In the genomic region with DNA sequence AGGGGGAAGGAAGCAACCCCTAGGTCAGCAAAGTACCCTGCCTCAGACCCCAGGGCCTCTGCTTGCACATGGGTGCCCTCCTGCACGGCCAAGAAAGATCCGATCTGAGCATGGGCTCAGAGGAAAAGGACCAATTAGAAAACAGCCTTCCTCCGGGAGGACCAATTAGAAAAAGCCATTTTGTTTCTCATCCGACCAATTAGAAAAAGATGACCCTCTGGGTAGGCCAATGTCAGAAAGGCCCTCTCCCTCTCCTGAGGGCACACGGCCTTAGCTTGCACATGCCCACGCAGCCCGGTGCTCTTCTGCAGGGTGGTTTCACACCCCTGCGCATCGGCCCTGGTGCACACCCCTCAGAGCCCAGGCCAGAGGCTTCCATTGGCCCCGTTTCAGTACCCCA, we compare ENCODE assay signal across 11 cellular contexts. TPM values are rescaled to one million over a fixed set of nuclear protein-coding genes. Genes with fewer than 3 reads are reported as not detected.
DNase-seq lines count a peak whose midpoint lies in the region; ATAC-seq and TF ChIP-seq lines count a peak whose summit lies in the region.
"Had no signal": no experiment of that assay in that cellular context is flagged by ENCODE, and none has a peak within 500 bp of the region (broad histone marks: within the 10 kb centered on the region; RNA-seq: fewer than 3 reads in every experiment).

No MANE protein-coding gene starts in this region.

- H3K27ac Mint-ChIP-seq in activated CD8-positive, alpha-beta T cell treated with anti-CD3 and anti-CD28 coated beads for 36 hours: peak overlapping the region; percentile 63
- H3K27ac Mint-ChIP-seq in activated CD8-positive, alpha-beta T cell treated with anti-CD3 and anti-CD28 coated beads, Interleukin-2, amount 10 ng/mL, durations not matched to agents 7 days and 5 days: no peak overlapping the region
- H3K27ac Mint-ChIP-seq in effector memory CD8-positive, alpha-beta T cell: peak overlapping the region; percentile 83 to 94
- H3K27ac Mint-ChIP-seq: endodermal cell had no signal

- peaks cover 45% of the 10 kb centered on the region for H3K36me3 Mint-ChIP-seq in activated CD8-positive, alpha-beta T cell treated with anti-CD3 and anti-CD28 coated beads for 36 hours (ENCODE audit: low read depth)
- H3K36me3 Mint-ChIP-seq in activated CD8-positive, alpha-beta T cell treated with anti-CD3 and anti-CD28 coated beads, Interleukin-2, amount 10 ng/mL, durations not matched to agents 7 days and 5 days (ENCODE audit: low read depth): peaks cover 51% of the 10 kb centered on the region
- peaks cover 57% of the 10 kb centered on the region for H3K36me3 Mint-ChIP-seq in effector memory CD8-positive, alpha-beta T cell (ENCODE audit: insufficient read depth)

- no peaks in the 10 kb centered on the region for H3K9me3 Mint-ChIP-seq in activated CD8-positive, alpha-beta T cell treated with anti-CD3 and anti-CD28 coated beads for 36 hours
- H3K9me3 Mint-ChIP-seq in activated CD8-positive, alpha-beta T cell treated with anti-CD3 and anti-CD28 coated beads, Interleukin-2, amount 10 ng/mL, durations not matched to agents 7 days and 5 days (ENCODE audit: insufficient read depth): no peaks in the 10 kb centered on the region
- H3K9me3 Mint-ChIP-seq in effector memory CD8-positive, alpha-beta T cell: no peaks in the 10 kb centered on the region
- H3K9me3 Mint-ChIP-seq: endodermal cell; T-helper 1 cell treated with Interleukin-12 subunit alpha and Interleukin-12 subunit beta and Interleukin-4 antibody, amounts not matched to agents 30 μg/mL and 1 μg/mL, for 36 hours had no signal

- no peaks in the 10 kb centered on the region for H3K9me3 ChIP-seq in SJCRH30 (replicated peaks)

- H3K4me1 ChIP-seq in SJCRH30: peaks cover 19% of the 10 kb centered on the region

- intact Hi-C loops in activated CD8-positive, alpha-beta T cell treated with anti-CD3 and anti-CD28 coated beads for 36 hours (cut with micrococcal nuclease): no loop called here

- no peak for TF ChIP-seq CTCF in activated CD8-positive, alpha-beta T cell treated with anti-CD3 and anti-CD28 coated beads for 36 hours (IDR thresholded peaks at IDR 0.05)

- H3K27ac ChIP-seq in SJCRH30: peak overlapping the region; percentile 65
- H3K27ac ChIP-seq: PC-9 had no signal

- no peak for DNase-seq in activated CD8-positive, alpha-beta T cell treated with anti-CD3 and anti-CD28 coated beads for 36 hours
- no peak for DNase-seq in activated CD8-positive, alpha-beta T cell treated with anti-CD3 and anti-CD28 coated beads, Interleukin-2, amount 10 ng/mL, durations not matched to agents 7 days and 5 days
- DNase-seq in SJCRH30 (peak; percentile 54 to 70), superior temporal gyrus (ENCODE audit: extremely low spot score) (peak; percentile 70), NCI-H1048 (lab: John Stamatoyannopoulos, UW) (no peak), NCI-H2171 (lab: John Stamatoyannopoulos, UW) (no peak)
- no peak for DNase-seq in effector memory CD8-positive, alpha-beta T cell
- DNase-seq: endodermal cell had no signal

- POLR2A ChIA-PET in activated CD8-positive, alpha-beta T cell treated with anti-CD3 and anti-CD28 coated beads for 36 hours (lab: Charles Lee): interaction anchor here (1.0 to 15.9 kb wide), 2 partner anchors 10 to 16 kb away, joined by 3 to 390 read pairs; partner anchors contain the start of gene MLLT6
- POLR2A ChIA-PET in activated CD8-positive, alpha-beta T cell treated with anti-CD3 and anti-CD28 coated beads, Interleukin-2, amount 10 ng/mL, durations not matched to agents 7 days and 5 days (lab: Charles Lee): interaction anchor here (2.4 kb wide), 1 partner anchor 20 kb away, joined by 9 read pairs; the partner anchor contains the start of gene MLLT6

- CTCF ChIA-PET in activated CD8-positive, alpha-beta T cell treated with anti-CD3 and anti-CD28 coated beads for 36 hours (lab: Charles Lee): interaction anchor here (2.3 kb wide), 1 partner anchor 10 kb away, joined by 13 read pairs; no protein-coding TSS in a partner anchor
- CTCF ChIA-PET in activated CD8-positive, alpha-beta T cell treated with anti-CD3 and anti-CD28 coated beads, Interleukin-2, amount 10 ng/mL, durations not matched to agents 7 days and 5 days (lab: Charles Lee): interaction anchor here (1.0 kb wide), 1 partner anchor 9 kb away, joined by 3 read pairs; no protein-coding TSS in a partner anchor

- H3K4me1 Mint-ChIP-seq in activated CD8-positive, alpha-beta T cell treated with anti-CD3 and anti-CD28 coated beads for 36 hours (ENCODE audit: low read depth): peaks cover 60% of the 10 kb centered on the region
- peaks cover 44% of the 10 kb centered on the region for H3K4me1 Mint-ChIP-seq in activated CD8-positive, alpha-beta T cell treated with anti-CD3 and anti-CD28 coated beads, Interleukin-2, amount 10 ng/mL, durations not matched to agents 7 days and 5 days (ENCODE audit: low read depth)
- H3K4me1 Mint-ChIP-seq in effector memory CD8-positive, alpha-beta T cell (ENCODE audit: low read depth in 2 of 2): peaks cover 58 to 60% of the 10 kb centered on the region in 2 donors
- H3K4me1 Mint-ChIP-seq: endodermal cell had no signal

- 0 out of 2 replicates have a peak overlapping the region, but pooled peaks have one; percentile 10 for H3K4me3 ChIP-seq in SJCRH30
- H3K4me3 ChIP-seq: PC-9 had no signal

- ATAC-seq in activated CD8-positive, alpha-beta T cell treated with anti-CD3 and anti-CD28 coated beads for 36 hours: no peak
- no peak for ATAC-seq in activated CD8-positive, alpha-beta T cell treated with anti-CD3 and anti-CD28 coated beads, Interleukin-2, amount 10 ng/mL, durations not matched to agents 7 days and 5 days
- ATAC-seq in effector memory CD8-positive, alpha-beta T cell (replicated peaks): no peak
- no peak for ATAC-seq in HG03097 (IDR thresholded peaks at IDR 0.05; ENCODE audit: low FRiP score, unreplicated experiment)

- no peaks in the 10 kb centered on the region for H3K27me3 ChIP-seq in SJCRH30

- peaks cover 6% of the 10 kb centered on the region; the same call in 1 of the 2 replicates for H3K36me3 ChIP-seq in SJCRH30

- no peaks in the 10 kb centered on the region for H3K27me3 Mint-ChIP-seq in activated CD8-positive, alpha-beta T cell treated with anti-CD3 and anti-CD28 coated beads for 36 hours
- H3K27me3 Mint-ChIP-seq in activated CD8-positive, alpha-beta T cell treated with anti-CD3 and anti-CD28 coated beads, Interleukin-2, amount 10 ng/mL, durations not matched to agents 7 days and 5 days (ENCODE audit: low read depth): no peaks in the 10 kb centered on the region
- no peaks in the 10 kb centered on the region for H3K27me3 Mint-ChIP-seq in effector memory CD8-positive, alpha-beta T cell

- no peak overlapping the region for H3K4me3 Mint-ChIP-seq in activated CD8-positive, alpha-beta T cell treated with anti-CD3 and anti-CD28 coated beads for 36 hours
- no peak overlapping the region for H3K4me3 Mint-ChIP-seq in activated CD8-positive, alpha-beta T cell treated with anti-CD3 and anti-CD28 coated beads, Interleukin-2, amount 10 ng/mL, durations not matched to agents 7 days and 5 days
- peak overlapping the region; percentile 52 to 70 for H3K4me3 Mint-ChIP-seq in effector memory CD8-positive, alpha-beta T cell
- H3K4me3 Mint-ChIP-seq: endodermal cell; T-helper 1 cell treated with Interleukin-12 subunit alpha and Interleukin-12 subunit beta and Interleukin-4 antibody, amounts not matched to agents 30 μg/mL and 1 μg/mL, for 36 hours had no signal

RNA-seq across cellular contexts. Expression of gene CISD3, which starts 5.1 kb away (rescaled TPM):
- 10 to 100 TPM; 43.2 to 44.2 TPM for total RNA-seq in activated CD8-positive, alpha-beta T cell treated with anti-CD3 and anti-CD28 coated beads for 36 hours
- 10 to 100 TPM; 48.2 to 56.1 TPM for total RNA-seq in activated CD8-positive, alpha-beta T cell treated with anti-CD3 and anti-CD28 coated beads, Interleukin-2, amount 10 ng/mL, durations not matched to agents 7 days and 5 days
- total RNA-seq in SJCRH30 (2014; rRNA removed; shearing (Covaris generic)): 11.6 and 14.5 TPM in 2 replicates

RNA-seq across cellular contexts. Expression of gene MLLT6, which starts 20.0 kb away (rescaled TPM):
- total RNA-seq in activated CD8-positive, alpha-beta T cell treated with anti-CD3 and anti-CD28 coated beads for 36 hours: 100 to 1,000 TPM; 145 to 148 TPM
- total RNA-seq in activated CD8-positive, alpha-beta T cell treated with anti-CD3 and anti-CD28 coated beads, Interleukin-2, amount 10 ng/mL, durations not matched to agents 7 days and 5 days: 100 to 1,000 TPM; 211 to 219 TPM
- 24.2 and 35.5 TPM in 2 replicates for total RNA-seq in SJCRH30 (2014; rRNA removed; shearing (Covaris generic))

RNA-seq across cellular contexts. Expression of gene PCGF2, which starts 23.1 kb away (rescaled TPM):
- 1 to 10 TPM in 1 of 2 experiments, under 1 TPM in 1; 0.50 to 1.2 TPM for total RNA-seq in activated CD8-positive, alpha-beta T cell treated with anti-CD3 and anti-CD28 coated beads for 36 hours
- total RNA-seq in activated CD8-positive, alpha-beta T cell treated with anti-CD3 and anti-CD28 coated beads, Interleukin-2, amount 10 ng/mL, durations not matched to agents 7 days and 5 days: under 1 TPM; 0.63 to 0.70 TPM
- total RNA-seq in SJCRH30 (2014; rRNA removed; shearing (Covaris generic)): 10.7 and 13.8 TPM in 2 replicates

RNA-seq across cellular contexts. Expression of gene PSMB3, which starts 27.5 kb away (rescaled TPM):
- total RNA-seq in activated CD8-positive, alpha-beta T cell treated with anti-CD3 and anti-CD28 coated beads for 36 hours: 100 to 1,000 TPM; 275 to 279 TPM
- total RNA-seq in activated CD8-positive, alpha-beta T cell treated with anti-CD3 and anti-CD28 coated beads, Interleukin-2, amount 10 ng/mL, durations not matched to agents 7 days and 5 days: 100 to 1,000 TPM; 251 to 252 TPM
- total RNA-seq in SJCRH30 (2014; rRNA removed; shearing (Covaris generic)): 239 and 280 TPM in 2 replicates

RNA-seq across cellular contexts. Expression of gene EPOP, which starts 50.3 kb away (rescaled TPM):
- total RNA-seq in activated CD8-positive, alpha-beta T cell treated with anti-CD3 and anti-CD28 coated beads for 36 hours: 10 to 100 TPM; 31.8 to 32.2 TPM
- 10 to 100 TPM; 11.4 to 11.6 TPM for total RNA-seq in activated CD8-positive, alpha-beta T cell treated with anti-CD3 and anti-CD28 coated beads, Interleukin-2, amount 10 ng/mL, durations not matched to agents 7 days and 5 days
- total RNA-seq in SJCRH30 (2014; rRNA removed; shearing (Covaris generic)): 6.1 and 6.6 TPM in 2 replicates

Comparison
In these comparisons a context has a peak if more than half of its experiments do, and no peak if none do; other contexts are left out.
1. DNase-seq: peak in SJCRH30 (2 of 2) and superior temporal gyrus (single experiment); none in activated CD8-positive, alpha-beta T cell treated with anti-CD3 and anti-CD28 coated beads for 36 hours (single experiment), activated CD8-positive, alpha-beta T cell treated with anti-CD3 and anti-CD28 coated beads, Interleukin-2, amount 10 ng/mL, durations not matched to agents 7 days and 5 days (single experiment), effector memory CD8-positive, alpha-beta T cell (0 of 3), NCI-H1048 (single experiment) and NCI-H2171 (single experiment).
2. H3K4me3 Mint-ChIP-seq: peak in effector memory CD8-positive, alpha-beta T cell (2 of 2); none in activated CD8-positive, alpha-beta T cell treated with anti-CD3 and anti-CD28 coated beads for 36 hours (single experiment) and activated CD8-positive, alpha-beta T cell treated with anti-CD3 and anti-CD28 coated beads, Interleukin-2, amount 10 ng/mL, durations not matched to agents 7 days and 5 days (single experiment).